ENCODE assay signal across 26 cellular contexts in the genomic region with DNA sequence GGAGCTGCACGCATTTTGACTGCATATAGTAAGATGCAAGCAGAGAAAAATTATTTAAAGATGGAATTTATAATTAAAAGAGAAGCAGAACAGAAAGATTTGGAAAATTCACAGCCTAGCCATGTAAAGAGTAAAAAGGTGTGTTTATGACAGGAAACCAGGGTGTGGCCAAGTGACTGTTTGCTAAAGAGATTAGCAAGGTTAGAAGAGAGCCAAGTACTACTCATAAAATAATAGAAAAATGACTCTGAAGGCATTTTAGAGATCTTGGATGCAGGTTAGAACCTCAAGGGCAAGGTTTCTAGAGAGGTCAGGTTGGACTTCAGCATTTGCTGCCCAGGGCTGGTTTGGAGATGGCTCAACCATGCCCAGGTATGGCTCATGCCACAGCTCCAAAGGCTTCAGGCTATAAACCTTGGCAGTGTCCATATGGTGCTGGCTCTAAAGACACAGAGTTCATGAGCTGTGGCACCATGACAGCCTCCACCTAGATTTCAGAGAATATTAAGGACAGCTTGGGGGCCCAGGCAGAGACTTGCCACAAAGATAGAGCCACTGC. TPM values are rescaled to one million over a fixed set of nuclear protein-coding genes. Genes with fewer than 3 reads are reported as not detected.
DNase-seq lines count a peak whose midpoint lies in the region; ATAC-seq and TF ChIP-seq lines count a peak whose summit lies in the region.
"Had no signal": no experiment of that assay in that cellular context is flagged by ENCODE, and none has a peak within 500 bp of the region (broad histone marks: within the 10 kb centered on the region; RNA-seq: fewer than 3 reads in every experiment).

No MANE protein-coding gene starts in this region.

- no peaks in the 10 kb centered on the region for H3K27me3 Mint-ChIP-seq in CD8-positive, alpha-beta T cell (ENCODE audit: low read depth)
- H3K27me3 Mint-ChIP-seq: CD4-positive, alpha-beta T cell had no signal

- no peak overlapping the region for H3K4me3 Mint-ChIP-seq in CD8-positive, alpha-beta T cell
- H3K4me3 Mint-ChIP-seq: CD4-positive, alpha-beta T cell; GM23338; H9 had no signal

- no peaks in the 10 kb centered on the region for H3K4me1 ChIP-seq in prostate gland (replicated peaks)
- H3K4me1 ChIP-seq in CD8-positive, alpha-beta T cell (ENCODE audit: insufficient read depth, low read length): no peaks in the 10 kb centered on the region
- H3K4me1 ChIP-seq in esophagus muscularis mucosa: no peaks in the 10 kb centered on the region
- no peaks in the 10 kb centered on the region for H3K4me1 ChIP-seq in lower lobe of right lung
- H3K4me1 ChIP-seq: BLaER1 had no signal

- no peaks in the 10 kb centered on the region for H3K9me3 Mint-ChIP-seq in CD8-positive, alpha-beta T cell
- H3K9me3 Mint-ChIP-seq: GM23338 had no signal

- intact Hi-C loops in left colon (cut with DNase I, micrococcal nuclease): no loop called here
- intact Hi-C loops in prostate gland (cut with DNase I): no loop called here
- intact Hi-C loops in CD8-positive, alpha-beta T cell (cut with DNase I, micrococcal nuclease): no loop called here
- intact Hi-C loops in esophagus muscularis mucosa (cut with DNase I): no loop called here
- intact Hi-C loops in lower lobe of right lung (cut with DNase I): no loop called here

- H3K27me3 ChIP-seq in prostate gland (replicated peaks; ENCODE audit: insufficient read depth) (no peaks in the 10 kb centered on the region), esophagus muscularis mucosa (no peaks in the 10 kb centered on the region), lower lobe of right lung (ENCODE audit: low read depth) (no peaks in the 10 kb centered on the region)
- H3K27me3 ChIP-seq in CD8-positive, alpha-beta T cell (ENCODE audit: insufficient read depth, low read length): no peaks in the 10 kb centered on the region
- H3K27me3 ChIP-seq: BLaER1 had no signal

- H3K36me3 Mint-ChIP-seq in CD8-positive, alpha-beta T cell: no peaks in the 10 kb centered on the region

- WGBS in prostate gland: 78% methylated on average over 1 of the region's 1 CpG
- 84% methylated on average over 1 of the region's 1 CpG for WGBS in esophagus muscularis mucosa

- POLR2A ChIA-PET in CD8-positive, alpha-beta T cell (lab: Charles Lee): no interaction called here

- CTCF ChIA-PET in CD8-positive, alpha-beta T cell (lab: Charles Lee): no interaction called here

- H3K36me3 ChIP-seq in prostate gland (no peaks in the 10 kb centered on the region), esophagus muscularis mucosa (no peaks in the 10 kb centered on the region), lower lobe of right lung (no peaks in the 10 kb centered on the region)
- no peaks in the 10 kb centered on the region for H3K36me3 ChIP-seq in CD8-positive, alpha-beta T cell (ENCODE audit: insufficient read depth, low read length)
- H3K36me3 ChIP-seq: BLaER1 had no signal

- no peaks in the 10 kb centered on the region for H3K9me3 ChIP-seq in prostate gland
- H3K9me3 ChIP-seq in CD8-positive, alpha-beta T cell (ENCODE audit: low read length): no peaks in the 10 kb centered on the region
- no peaks in the 10 kb centered on the region for H3K9me3 ChIP-seq in esophagus muscularis mucosa
- H3K9me3 ChIP-seq in lower lobe of right lung: no peaks in the 10 kb centered on the region
- H3K9me3 ChIP-seq: BLaER1 had no signal

- ATAC-seq in left colon (peak; percentile 84), lower lobe of right lung (no peak)
- no peak for ATAC-seq in CD8-positive, alpha-beta T cell
- ATAC-seq: GM12878, GM23338, K562, Panc1 had no signal

- no peak for TF ChIP-seq POLR2A in prostate gland (IDR thresholded peaks at IDR 0.05)
- no peak for TF ChIP-seq POLR2A in esophagus muscularis mucosa (IDR thresholded peaks at IDR 0.05; ENCODE audit: low read depth)

- H3K4me3 ChIP-seq in prostate gland (no peak overlapping the region), esophagus muscularis mucosa (no peak overlapping the region), lower lobe of right lung (no peak overlapping the region)
- H3K4me3 ChIP-seq in CD8-positive, alpha-beta T cell (ENCODE audit: low read depth, low read length): no peak overlapping the region
- H3K4me3 ChIP-seq: BLaER1, GM12878, GM23338, K562, SK-N-MC had no signal

- no peak for TF ChIP-seq CTCF in prostate gland (IDR thresholded peaks at IDR 0.05)
- TF ChIP-seq CTCF in CD8-positive, alpha-beta T cell (IDR thresholded peaks at IDR 0.05): no peak
- TF ChIP-seq CTCF in esophagus muscularis mucosa (IDR thresholded peaks at IDR 0.05): no peak
- TF ChIP-seq CTCF in lower lobe of right lung (IDR thresholded peaks at IDR 0.05): no peak

- no peak overlapping the region for H3K27ac Mint-ChIP-seq in CD8-positive, alpha-beta T cell
- H3K27ac Mint-ChIP-seq: CD4-positive, alpha-beta T cell; GM23338; H9 had no signal

- DNase-seq in HT-29 (ENCODE audit: low spot score) (peak; percentile 6), SW480 (ENCODE audit: low spot score) (peak; percentile 1), left colon (peak; percentile 32 to 42), prostate gland (ENCODE audit: low spot score) (peak; percentile 7), dedifferentiated amniotic fluid mesenchymal stem cell (ENCODE audit: extremely low spot score) (no peak), esophagus muscularis mucosa (ENCODE audit: extremely low spot score) (no peak), lower lobe of right lung (no peak)
- DNase-seq in CD8-positive, alpha-beta T cell: no peak
- DNase-seq: CD4-positive, alpha-beta T cell; COR-L47; DMS79; EL; GDM1; H9; MM.1S; NCI-H1694 treated with DMSO at 0.1 percent for 48 hours; NCI-H2081; NCI-H2227 treated with DMSO at 0.1 percent for 48 hours; NCI-H526 treated with DMSO at 0.1 percent for 48 hours; SIG-M5 had no signal

- H3K4me1 Mint-ChIP-seq in CD8-positive, alpha-beta T cell (ENCODE audit: low read depth): no peaks in the 10 kb centered on the region
- H3K4me1 Mint-ChIP-seq: GM23338, H9 had no signal

- no peak for TF ChIP-seq EP300 in esophagus muscularis mucosa (IDR thresholded peaks at IDR 0.05)

- no peak overlapping the region for H3K27ac ChIP-seq in prostate gland
- H3K27ac ChIP-seq in CD8-positive, alpha-beta T cell (ENCODE audit: low read depth, low read length): no peak overlapping the region
- no peak overlapping the region for H3K27ac ChIP-seq in esophagus muscularis mucosa (replicated peaks in 1 of 4)
- no peak overlapping the region for H3K27ac ChIP-seq in lower lobe of right lung
- H3K27ac ChIP-seq: BLaER1, SK-N-MC had no signal

RNA-seq across cellular contexts. Expression of a gene that starts 40.6 kb away (rescaled TPM):
- total RNA-seq in HT-29 (2014; rRNA removed; shearing (Covaris generic)): 18.9 and 22.9 TPM in 2 replicates
- total RNA-seq in left colon: 10 to 100 TPM; 60.6 to 68.9 TPM
- total RNA-seq in prostate gland: 10 to 100 TPM; 32.0 to 33.8 TPM
- total RNA-seq in CD8-positive, alpha-beta T cell: 1 to 10 TPM; 1.9 to 2.5 TPM
- total RNA-seq in esophagus muscularis mucosa: 10 to 100 TPM; 24.9 to 41.0 (median 35.3) TPM
- total RNA-seq in lower lobe of right lung: 15.8 TPM

Comparison
In these comparisons a context has a peak if more than half of its experiments do, and no peak if none do; other contexts are left out.
1. DNase-seq: peak in HT-29 (single experiment), SW480 (single experiment), left colon (2 of 2) and prostate gland (single experiment); none in dedifferentiated amniotic fluid mesenchymal stem cell (single experiment), CD8-positive, alpha-beta T cell (0 of 7), esophagus muscularis mucosa (single experiment) and lower lobe of right lung (single experiment).